Comparison of ENCODE assay signal across 31 cellular contexts in genomic region chr20:18046535-18046934, GRCh38. TPM values are rescaled to one million over a fixed set of nuclear protein-coding genes. Genes with fewer than 3 reads are reported as not detected.
"Had no signal": no experiment of that assay in that cellular context is flagged by ENCODE, and none has a peak within 500 bp of the region (broad histone marks: within the 10 kb centered on the region; RNA-seq: fewer than 3 reads in every experiment).

No MANE protein-coding gene starts in this region.

- ATAC-seq: activated CD4-positive, alpha-beta T cell treated with anti-CD3 and anti-CD28 coated beads for 36 hours; activated CD8-positive, alpha-beta T cell treated with anti-CD3 and anti-CD28 coated beads, Interleukin-2, amount 10 ng/mL, durations not matched to agents 7 days and 5 days; activated naive CD8-positive, alpha-beta T cell treated with anti-CD3 and anti-CD28 coated beads, Interleukin-2, amount 50 U/mL, for 24 hours; Right ventricle myocardium inferior; SK-N-SH treated with all-trans-retinoic acid at 6 μM for 48 hours had no signal

- DNase-seq: activated CD4-positive, alpha-beta T cell treated with anti-CD3 and anti-CD28 coated beads for 36 hours; activated CD4-positive, alpha-beta T cell treated with anti-CD3 and anti-CD28 coated beads, Interleukin-2, amount 10 ng/mL, durations not matched to agents 7 days and 5 days; activated CD4-positive, alpha-beta T cell treated with anti-CD3 and anti-CD28 coated beads, Interleukin-2, amount 50 U/mL, for 48 hours; activated CD8-positive, alpha-beta T cell treated with anti-CD3 and anti-CD28 coated beads, Interleukin-2, amount 10 ng/mL, durations not matched to agents 7 days and 5 days; activated naive CD4-positive, alpha-beta T cell treated with anti-CD3 and anti-CD28 coated beads, Interleukin-2, amount 10 ng/mL, durations not matched to agents 7 days and 5 days; activated naive CD8-positive, alpha-beta T cell treated with anti-CD3 and anti-CD28 coated beads, Interleukin-2, amount 50 U/mL, for 24 hours; activated T-cell treated with anti-CD3 and anti-CD28 coated beads, Interleukin-2, amount 50 U/mL, for 24 hours; anterior cingulate cortex; caudate nucleus; MM.1S; MV-4-11; NCI-H1092; NCI-H1436 treated with DMSO at 0.1 percent for 48 hours; NCI-H1694 treated with DMSO at 0.1 percent for 48 hours; NCI-H2029; NCI-H345; NCI-H524 treated with DMSO at 0.1 percent for 48 hours; SIG-M5; T-helper 1 cell; T-helper 2 cell; T-helper 9 cell had no signal

- H3K27ac ChIP-seq: KMS-11, RWPE1 had no signal

- FAIRE-seq: bronchial epithelial cell, RCC 7860 had no signal

- H3K9ac ChIP-seq: KMS-11 had no signal

- H3K4me2 ChIP-seq: KMS-11 had no signal

RNA-seq across cellular contexts. Expression of gene OVOL2, which starts 11.2 kb away (rescaled TPM):
- total RNA-seq: activated CD4-positive, alpha-beta T cell treated with anti-CD3 and anti-CD28 coated beads for 36 hours; activated CD4-positive, alpha-beta T cell treated with anti-CD3 and anti-CD28 coated beads, Interleukin-2, amount 10 ng/mL, durations not matched to agents 7 days and 5 days; activated CD8-positive, alpha-beta T cell treated with anti-CD3 and anti-CD28 coated beads, Interleukin-2, amount 10 ng/mL, durations not matched to agents 7 days and 5 days; activated T-helper 2 cell treated with anti-CD3 and anti-CD28 coated beads, Interferon-gamma antibody, Interleukin-2, Interleukin-4, amounts not matched to agents 10 μg/mL and 5 μg/mL and 100 μg/mL, durations not matched to agents 14 hours and 24 hours and 36 hours; LHCN-M2; NCI-H460; Right ventricle myocardium inferior; SK-MEL-5 had no signal
